ENCODE assay signal across 13 cellular contexts in genomic region chr16:84367750-84368320, GRCh38. TPM values are rescaled to one million over a fixed set of nuclear protein-coding genes. Genes with fewer than 3 reads are reported as not detected.
DNase-seq lines count a peak whose midpoint lies in the region; ATAC-seq and TF ChIP-seq lines count a peak whose summit lies in the region.
"Had no signal": no experiment of that assay in that cellular context is flagged by ENCODE, and none has a peak within 500 bp of the region (broad histone marks: within the 10 kb centered on the region; RNA-seq: fewer than 3 reads in every experiment).

No MANE protein-coding gene starts in this region.

- no peak for ATAC-seq in GM21619 (IDR thresholded peaks at IDR 0.05; ENCODE audit: unreplicated experiment)
- no peak for ATAC-seq in HG03045 (IDR thresholded peaks at IDR 0.05; ENCODE audit: unreplicated experiment)
- ATAC-seq: T-helper 17 cell had no signal

- no peaks in the 10 kb centered on the region for H3K36me3 ChIP-seq in stomach

- H3K27me3 ChIP-seq in stomach, result peaks cover 0 to 54% (median 18%) of the 10 kb centered on the region in 3 donors

- no peak for TF ChIP-seq EP300 in stomach (IDR thresholded peaks at IDR 0.05)

- TF ChIP-seq CTCF in VCaP (conservative IDR thresholded peaks at IDR 0.05) (no peak), stomach (IDR thresholded peaks at IDR 0.05) (no peak)

- peaks cover 0 to 26% (median 19%) of the 10 kb centered on the region in 4 donors for H3K4me1 ChIP-seq in stomach

- 21 to 29% (median 22%) methylated on average over 9 to 27 of the region's 27 CpGs for WGBS in stomach, 5 donors

- no peaks in the 10 kb centered on the region for H3K9me3 ChIP-seq in stomach

- DNase-seq in NCI-H2107 treated with DMSO at 0.1 percent for 48 hours (lab: John Stamatoyannopoulos, UW; ENCODE audit: unreplicated experiment), result peak; percentile 22
- DNase-seq in NCI-H2107 (lab: John Stamatoyannopoulos, UW), result no peak
- DNase-seq in left kidney (ENCODE audit: low read depth, low spot score), result peak; percentile 56
- DNase-seq in stomach, result peak; percentile 44
- no peak for DNase-seq in SW480 (ENCODE audit: low spot score)
- DNase-seq: ACHN; GF-D8; NK-92 treated with Interleukin-12 subunit alpha and Interleukin-12 subunit beta, amount 100 ng/mL, for 24 hours; right cardiac atrium; T-helper 17 cell had no signal

- H3K4me3 ChIP-seq in stomach, result peak overlapping the region; percentile 27 to 57 (median 37)

- intact Hi-C loops in stomach (cut with DNase I; ENCODE audit: low total_unique reads), result no loop called here

- TF ChIP-seq POLR2A in stomach (IDR thresholded peaks at IDR 0.05), result no peak

- H3K27ac ChIP-seq in VCaP, result peak overlapping the region; percentile 79
- H3K27ac ChIP-seq in stomach, result peak overlapping the region in 4 of 5 donors; percentile 9 to 53 (median 42)

RNA-seq across cellular contexts. Expression of gene ATP2C2, which starts 0.5 kb away (rescaled TPM):
- total RNA-seq in stomach, result 100 to 1,000 TPM in 1 of 5 donors, 1 to 10 TPM in 3, not detected in 1; 1.8 to 141 (median 4.3) TPM
- 1 to 10 TPM in 2 of 3 donors, not detected in 1; 1.1 to 5.4 TPM for polyA plus RNA-seq in stomach
- total RNA-seq: right cardiac atrium, T-helper 17 cell had no signal
- polyA plus RNA-seq: right cardiac atrium had no signal

Comparison
In these comparisons a context has a peak if more than half of its experiments do, and no peak if none do; other contexts are left out.
1. DNase-seq: peak in NCI-H2107 treated with DMSO at 0.1 percent for 48 hours (single experiment), left kidney (single experiment) and stomach (single experiment); none in NCI-H2107 (single experiment) and SW480 (single experiment).